In genomic region chr6:61679625-61680024, GRCh38 we compare ENCODE assay signal across 1 cellular context.
TF ChIP-seq lines count a peak whose summit lies in the region.

No MANE protein-coding gene starts in this region.

TF ChIP-seq in H1, 55 proteins besides CTCF, POLR2A, EP300 and RAD21 (continued from another document):
- TF ChIP-seq USF2 (IDR thresholded peaks at IDR 0.05; ENCODE audit: low read length): no peak
- no peak for TF ChIP-seq ASH2L (IDR thresholded peaks at IDR 0.05; ENCODE audit: low read length)
- TF ChIP-seq SP4 (IDR thresholded peaks at IDR 0.05; ENCODE audit: low read length): no peak
- no peak for TF ChIP-seq POLR2AphosphoS5 (IDR thresholded peaks at IDR 0.05; ENCODE audit: low read depth, low read length)
- no peak for TF ChIP-seq TBP (IDR thresholded peaks at IDR 0.05; ENCODE audit: low read depth, low read length)
- no peak for TF ChIP-seq CEBPB (IDR thresholded peaks at IDR 0.05; ENCODE audit: low read depth, low read length)
